9 cellular contexts compared by ENCODE assay signal in the genomic region with DNA sequence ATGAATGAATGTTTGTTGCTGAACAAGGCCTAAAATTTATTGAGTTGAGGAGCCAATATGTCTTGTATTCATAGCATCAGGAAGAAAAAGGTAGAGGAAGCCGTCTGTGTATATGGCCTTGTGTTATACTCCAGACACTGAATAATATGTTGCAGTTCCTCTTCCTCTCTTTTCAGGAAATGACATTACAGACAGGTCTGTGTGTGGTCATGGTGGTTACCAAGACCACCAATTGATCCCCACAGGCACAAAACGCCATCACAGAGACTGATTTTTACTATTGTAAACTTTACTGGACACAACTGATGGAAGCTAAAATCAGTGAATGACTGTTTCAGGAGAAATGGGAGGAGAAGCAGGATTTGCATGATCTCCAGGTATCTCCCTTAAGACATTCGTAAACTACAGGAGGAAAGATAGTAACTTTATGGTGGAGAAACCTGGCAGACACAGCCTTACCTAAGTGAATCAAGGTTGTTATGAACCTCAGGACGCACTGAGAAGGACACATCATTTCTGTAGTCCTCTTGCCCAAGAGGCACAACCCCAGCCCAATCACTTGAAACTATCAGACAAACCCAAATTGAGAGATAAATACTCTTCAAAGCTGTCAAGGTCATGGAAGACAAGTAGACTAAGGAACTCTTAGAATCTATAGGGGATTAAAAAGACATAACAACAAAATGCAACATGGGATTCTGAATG.
DNase-seq lines count a peak whose midpoint lies in the region; ATAC-seq and TF ChIP-seq lines count a peak whose summit lies in the region.
"Had no signal": no experiment of that assay in that cellular context is flagged by ENCODE, and none has a peak within 500 bp of the region (broad histone marks: within the 10 kb centered on the region; RNA-seq: fewer than 3 reads in every experiment).

No MANE protein-coding gene starts in this region.

- H3K36me3 ChIP-seq in esophagus squamous epithelium: peaks cover 0 to 4% (median 0%) of the 10 kb centered on the region in 3 donors

- H3K27me3 ChIP-seq in HL-60 (ENCODE audit: insufficient read depth, poor library complexity, severe bottlenecking) (no peaks in the 10 kb centered on the region), esophagus squamous epithelium (no peaks in the 10 kb centered on the region)

- peak overlapping the region; percentile 45 for H3K27ac ChIP-seq in HL-60 (replicated peaks)
- H3K27ac ChIP-seq in esophagus squamous epithelium: no peak overlapping the region

- no peaks in the 10 kb centered on the region for H3K27me3 Mint-ChIP-seq in activated naive CD8-positive, alpha-beta T cell

- H3K4me3 Mint-ChIP-seq in activated naive CD8-positive, alpha-beta T cell: peak overlapping the region; percentile 12

- H3K36me3 Mint-ChIP-seq in activated naive CD8-positive, alpha-beta T cell: peaks cover 36% of the 10 kb centered on the region

- WGBS in esophagus squamous epithelium, 2 donors: 74% methylated on average over 4 of the region's 4 CpGs

- H3K27ac Mint-ChIP-seq in activated naive CD8-positive, alpha-beta T cell: peak overlapping the region; percentile 18

- in situ Hi-C loops in GM13976 (cut with MboI; ENCODE audit: low sequenced_read_pairs, unreplicated experiment): no loop called here

- H3K9me3 ChIP-seq in esophagus squamous epithelium: peaks cover 0 to 8% (median 0%) of the 10 kb centered on the region in 3 donors

- no peak for TF ChIP-seq CTCF in GM13976 (IDR thresholded peaks at IDR 0.05; ENCODE audit: borderline replicate concordance, control extremely low read depth, extremely low read depth, insufficient read depth, missing control alignments)
- TF ChIP-seq CTCF in HL-60 (IDR thresholded peaks at IDR 0.05; ENCODE audit: insufficient read depth, low read length): no peak
- no peak for TF ChIP-seq CTCF in esophagus squamous epithelium (IDR thresholded peaks at IDR 0.05)

- peaks cover 6% of the 10 kb centered on the region for H3K9me3 Mint-ChIP-seq in activated naive CD8-positive, alpha-beta T cell (ENCODE audit: low read depth)

- H3K4me3 ChIP-seq in HL-60 (replicated peaks; ENCODE audit: insufficient read depth, low read length) (no peak overlapping the region), esophagus squamous epithelium (no peak overlapping the region)

- intact Hi-C loops in esophagus squamous epithelium (cut with DNase I) (no loop called here), left colon (cut with DNase I, micrococcal nuclease) (no loop called here)

- H3K4me1 Mint-ChIP-seq in activated naive CD8-positive, alpha-beta T cell (ENCODE audit: low read depth): peaks cover 57% of the 10 kb centered on the region

- peak; percentile 37 for DNase-seq in GM13976 (ENCODE audit: low spot score)
- peak in 1 of 2 experiments; percentile 23 for DNase-seq in HL-60 (ENCODE audit: low read depth in 1 of 2, low spot score in 1 of 2)
- no peak for DNase-seq in NCI-H345 (lab: John Stamatoyannopoulos, UW)
- DNase-seq in islet precursor cell: no peak
- DNase-seq in esophagus squamous epithelium (lab: John Stamatoyannopoulos, UW): no peak
- no peak for DNase-seq in left colon
- DNase-seq: SK-N-SH had no signal

- ATAC-seq in GM21423 (IDR thresholded peaks at IDR 0.05; ENCODE audit: unreplicated experiment) (peak; percentile 70), left colon (no peak)

- peaks cover 0 to 19% (median 3%) of the 10 kb centered on the region in 3 donors for H3K4me1 ChIP-seq in esophagus squamous epithelium

- TF ChIP-seq POLR2A in esophagus squamous epithelium (IDR thresholded peaks at IDR 0.05): no peak
